In the genomic region with DNA sequence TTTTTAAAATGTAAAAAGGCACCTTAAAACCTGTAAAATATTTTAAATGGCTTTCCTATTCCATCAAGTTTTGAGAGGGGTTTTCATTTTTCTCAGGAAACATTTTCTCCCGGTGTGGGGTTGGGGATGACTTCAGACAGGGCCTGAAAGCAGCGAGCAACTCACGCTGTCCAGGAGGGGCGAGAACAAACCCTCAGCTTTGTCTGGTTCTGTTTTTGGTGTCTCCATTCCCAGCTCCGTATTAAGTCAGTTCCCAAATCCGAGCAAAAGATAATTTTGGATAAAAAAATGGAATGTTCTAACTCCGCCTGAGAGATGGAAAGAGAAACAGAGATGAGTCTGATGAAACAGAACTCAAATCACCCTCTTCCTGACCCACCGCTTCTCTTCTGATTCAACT, we compare ENCODE assay signal across 2 cellular contexts.
TF ChIP-seq lines count a peak whose summit lies in the region.

No MANE protein-coding gene starts in this region.

TF ChIP-seq in SK-N-SH, 30 proteins besides CTCF, POLR2A, EP300 and RAD21:
- TF ChIP-seq, protein P1, sequence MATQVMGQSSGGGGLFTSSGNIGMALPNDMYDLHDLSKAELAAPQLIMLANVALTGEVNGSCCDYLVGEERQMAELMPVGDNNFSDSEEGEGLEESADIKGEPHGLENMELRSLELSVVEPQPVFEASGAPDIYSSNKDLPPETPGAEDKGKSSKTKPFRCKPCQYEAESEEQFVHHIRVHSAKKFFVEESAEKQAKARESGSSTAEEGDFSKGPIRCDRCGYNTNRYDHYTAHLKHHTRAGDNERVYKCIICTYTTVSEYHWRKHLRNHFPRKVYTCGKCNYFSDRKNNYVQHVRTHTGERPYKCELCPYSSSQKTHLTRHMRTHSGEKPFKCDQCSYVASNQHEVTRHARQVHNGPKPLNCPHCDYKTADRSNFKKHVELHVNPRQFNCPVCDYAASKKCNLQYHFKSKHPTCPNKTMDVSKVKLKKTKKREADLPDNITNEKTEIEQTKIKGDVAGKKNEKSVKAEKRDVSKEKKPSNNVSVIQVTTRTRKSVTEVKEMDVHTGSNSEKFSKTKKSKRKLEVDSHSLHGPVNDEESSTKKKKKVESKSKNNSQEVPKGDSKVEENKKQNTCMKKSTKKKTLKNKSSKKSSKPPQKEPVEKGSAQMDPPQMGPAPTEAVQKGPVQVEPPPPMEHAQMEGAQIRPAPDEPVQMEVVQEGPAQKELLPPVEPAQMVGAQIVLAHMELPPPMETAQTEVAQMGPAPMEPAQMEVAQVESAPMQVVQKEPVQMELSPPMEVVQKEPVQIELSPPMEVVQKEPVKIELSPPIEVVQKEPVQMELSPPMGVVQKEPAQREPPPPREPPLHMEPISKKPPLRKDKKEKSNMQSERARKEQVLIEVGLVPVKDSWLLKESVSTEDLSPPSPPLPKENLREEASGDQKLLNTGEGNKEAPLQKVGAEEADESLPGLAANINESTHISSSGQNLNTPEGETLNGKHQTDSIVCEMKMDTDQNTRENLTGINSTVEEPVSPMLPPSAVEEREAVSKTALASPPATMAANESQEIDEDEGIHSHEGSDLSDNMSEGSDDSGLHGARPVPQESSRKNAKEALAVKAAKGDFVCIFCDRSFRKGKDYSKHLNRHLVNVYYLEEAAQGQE (IDR thresholded peaks at IDR 0.05; ENCODE audit: low read depth, low read length), result no peak
- no peak for TF ChIP-seq JUND (IDR thresholded peaks at IDR 0.05)
- no peak for TF ChIP-seq USF1 (IDR thresholded peaks at IDR 0.05; ENCODE audit: borderline replicate concordance, low read depth)
- no peak for TF ChIP-seq TEAD4 (IDR thresholded peaks at IDR 0.05; ENCODE audit: borderline replicate concordance, insufficient read depth)

TF ChIP-seq in SK-N-SH treated with all-trans-retinoic acid at 6 μM for 48 hours, 23 proteins besides CTCF, POLR2A, EP300 and RAD21 (continued from another document):
- TF ChIP-seq, protein P2, sequence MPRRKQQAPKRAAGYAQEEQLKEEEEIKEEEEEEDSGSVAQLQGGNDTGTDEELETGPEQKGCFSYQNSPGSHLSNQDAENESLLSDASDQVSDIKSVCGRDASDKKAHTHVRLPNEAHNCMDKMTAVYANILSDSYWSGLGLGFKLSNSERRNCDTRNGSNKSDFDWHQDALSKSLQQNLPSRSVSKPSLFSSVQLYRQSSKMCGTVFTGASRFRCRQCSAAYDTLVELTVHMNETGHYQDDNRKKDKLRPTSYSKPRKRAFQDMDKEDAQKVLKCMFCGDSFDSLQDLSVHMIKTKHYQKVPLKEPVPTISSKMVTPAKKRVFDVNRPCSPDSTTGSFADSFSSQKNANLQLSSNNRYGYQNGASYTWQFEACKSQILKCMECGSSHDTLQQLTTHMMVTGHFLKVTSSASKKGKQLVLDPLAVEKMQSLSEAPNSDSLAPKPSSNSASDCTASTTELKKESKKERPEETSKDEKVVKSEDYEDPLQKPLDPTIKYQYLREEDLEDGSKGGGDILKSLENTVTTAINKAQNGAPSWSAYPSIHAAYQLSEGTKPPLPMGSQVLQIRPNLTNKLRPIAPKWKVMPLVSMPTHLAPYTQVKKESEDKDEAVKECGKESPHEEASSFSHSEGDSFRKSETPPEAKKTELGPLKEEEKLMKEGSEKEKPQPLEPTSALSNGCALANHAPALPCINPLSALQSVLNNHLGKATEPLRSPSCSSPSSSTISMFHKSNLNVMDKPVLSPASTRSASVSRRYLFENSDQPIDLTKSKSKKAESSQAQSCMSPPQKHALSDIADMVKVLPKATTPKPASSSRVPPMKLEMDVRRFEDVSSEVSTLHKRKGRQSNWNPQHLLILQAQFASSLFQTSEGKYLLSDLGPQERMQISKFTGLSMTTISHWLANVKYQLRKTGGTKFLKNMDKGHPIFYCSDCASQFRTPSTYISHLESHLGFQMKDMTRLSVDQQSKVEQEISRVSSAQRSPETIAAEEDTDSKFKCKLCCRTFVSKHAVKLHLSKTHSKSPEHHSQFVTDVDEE (CRISPR knock-in tag; IDR thresholded peaks at IDR 0.05), result no peak
- TF ChIP-seq OSR1 (CRISPR knock-in tag; IDR thresholded peaks at IDR 0.05), result no peak
- TF ChIP-seq ZFP30 (CRISPR knock-in tag; IDR thresholded peaks at IDR 0.05), result no peak
- no peak for TF ChIP-seq GLIS3 (CRISPR knock-in tag; IDR thresholded peaks at IDR 0.05)
- no peak for TF ChIP-seq ARNTL (CRISPR knock-in tag; IDR thresholded peaks at IDR 0.05; ENCODE audit: borderline replicate concordance, low read depth)
- no peak for TF ChIP-seq CSRNP3 (CRISPR knock-in tag; IDR thresholded peaks at IDR 0.05)
- no peak for TF ChIP-seq PPARA (CRISPR knock-in tag; IDR thresholded peaks at IDR 0.05; ENCODE audit: borderline replicate concordance)
- no peak for TF ChIP-seq TCF4 (CRISPR knock-in tag; IDR thresholded peaks at IDR 0.05; ENCODE audit: borderline replicate concordance)
- TF ChIP-seq ESRRG (CRISPR knock-in tag; IDR thresholded peaks at IDR 0.05), result no peak
TF ChIP-seq in SK-N-SH treated with all-trans-retinoic acid at 6 μM for 48 hours: peak in this region for 0.
